Comparison of ENCODE assay signal across 14 cellular contexts in the genomic region with DNA sequence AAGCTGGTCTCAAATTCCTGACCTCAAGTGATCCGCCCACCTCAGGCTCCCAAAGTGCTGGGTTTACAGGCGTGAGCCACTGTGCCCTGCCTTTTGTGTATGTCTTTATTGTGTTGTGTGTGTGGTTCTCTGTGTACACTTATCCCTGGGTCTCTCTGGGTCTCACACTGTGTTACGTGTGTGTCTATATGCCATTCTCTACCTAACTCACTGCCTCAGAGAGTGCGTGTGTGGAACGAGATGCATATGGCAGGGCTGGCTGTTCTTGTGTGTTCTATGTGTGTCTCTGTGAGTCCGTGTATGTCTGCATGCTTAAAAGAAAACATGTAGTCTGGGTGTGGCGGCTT.
DNase-seq lines count a peak whose midpoint lies in the region; TF ChIP-seq lines count a peak whose summit lies in the region.
"Had no signal": no experiment of that assay in that cellular context is flagged by ENCODE, and none has a peak within 500 bp of the region (broad histone marks: within the 10 kb centered on the region; RNA-seq: fewer than 3 reads in every experiment).

No MANE protein-coding gene starts in this region.

- H3K27me3 Mint-ChIP-seq in activated naive CD4-positive, alpha-beta T cell treated with anti-CD3 and anti-CD28 coated beads, Interleukin-2, amount 50 U/mL, for 24 hours: peaks cover 6% of the 10 kb centered on the region
- H3K27me3 Mint-ChIP-seq in activated naive CD4-positive, alpha-beta T cell treated with anti-CD3 and anti-CD28 coated beads, Interleukin-2, amount 10 ng/mL, durations not matched to agents 7 days and 5 days: peaks cover 55% of the 10 kb centered on the region
- H3K27me3 Mint-ChIP-seq in nephron (ENCODE audit: low read depth): peaks cover 13% of the 10 kb centered on the region

- H3K36me3 Mint-ChIP-seq in activated naive CD4-positive, alpha-beta T cell treated with anti-CD3 and anti-CD28 coated beads, Interleukin-2, amount 50 U/mL, for 24 hours: no peaks in the 10 kb centered on the region
- no peaks in the 10 kb centered on the region for H3K36me3 Mint-ChIP-seq in activated naive CD4-positive, alpha-beta T cell treated with anti-CD3 and anti-CD28 coated beads, Interleukin-2, amount 10 ng/mL, durations not matched to agents 7 days and 5 days
- H3K36me3 Mint-ChIP-seq in nephron (ENCODE audit: low read depth): no peaks in the 10 kb centered on the region
- H3K36me3 Mint-ChIP-seq: CD4-positive, alpha-beta memory T cell had no signal

- CTCF ChIA-PET in activated naive CD4-positive, alpha-beta T cell treated with anti-CD3 and anti-CD28 coated beads, Interleukin-2, amount 10 ng/mL, durations not matched to agents 7 days and 5 days (lab: Charles Lee): no interaction called here

- no peak for DNase-seq in activated naive CD4-positive, alpha-beta T cell treated with anti-CD3 and anti-CD28 coated beads, Interleukin-2, amount 10 ng/mL, durations not matched to agents 7 days and 5 days
- DNase-seq in SW480 (ENCODE audit: low spot score) (no peak), NCI-H524 (lab: John Stamatoyannopoulos, UW) (no peak), NCI-H2081 treated with DMSO at 0.1 percent for 48 hours (lab: John Stamatoyannopoulos, UW) (no peak)
- DNase-seq: BE2C; CD4-positive, alpha-beta memory T cell; DMS79 treated with DMSO at 0.1 percent for 48 hours; HCEC 1CT; IMR-90; NCI-H1105 treated with DMSO at 0.1 percent for 48 hours; NCI-H1694 treated with DMSO at 0.1 percent for 48 hours; NCI-H345 had no signal

- peak overlapping the region; percentile 84 for H3K27ac Mint-ChIP-seq in activated naive CD4-positive, alpha-beta T cell treated with anti-CD3 and anti-CD28 coated beads, Interleukin-2, amount 50 U/mL, for 24 hours
- H3K27ac Mint-ChIP-seq in activated naive CD4-positive, alpha-beta T cell treated with anti-CD3 and anti-CD28 coated beads, Interleukin-2, amount 10 ng/mL, durations not matched to agents 7 days and 5 days: no peak overlapping the region
- peak overlapping the region; percentile 50 to 62 (median 61) for H3K27ac Mint-ChIP-seq in nephron

- H3K4me3 Mint-ChIP-seq in activated naive CD4-positive, alpha-beta T cell treated with anti-CD3 and anti-CD28 coated beads, Interleukin-2, amount 50 U/mL, for 24 hours: no peak overlapping the region
- H3K4me3 Mint-ChIP-seq in activated naive CD4-positive, alpha-beta T cell treated with anti-CD3 and anti-CD28 coated beads, Interleukin-2, amount 10 ng/mL, durations not matched to agents 7 days and 5 days: no peak overlapping the region
- peak overlapping the region in 2 of 3 experiments; percentile 23 to 45 for H3K4me3 Mint-ChIP-seq in nephron
- H3K4me3 Mint-ChIP-seq: CD4-positive, alpha-beta memory T cell had no signal

- no peaks in the 10 kb centered on the region for H3K9me3 Mint-ChIP-seq in activated naive CD4-positive, alpha-beta T cell treated with anti-CD3 and anti-CD28 coated beads, Interleukin-2, amount 50 U/mL, for 24 hours
- H3K9me3 Mint-ChIP-seq in activated naive CD4-positive, alpha-beta T cell treated with anti-CD3 and anti-CD28 coated beads, Interleukin-2, amount 10 ng/mL, durations not matched to agents 7 days and 5 days: no peaks in the 10 kb centered on the region
- H3K9me3 Mint-ChIP-seq in nephron: no peaks in the 10 kb centered on the region
- H3K9me3 Mint-ChIP-seq: CD4-positive, alpha-beta memory T cell had no signal

- peaks cover 10% of the 10 kb centered on the region for H3K4me1 Mint-ChIP-seq in activated naive CD4-positive, alpha-beta T cell treated with anti-CD3 and anti-CD28 coated beads, Interleukin-2, amount 50 U/mL, for 24 hours
- H3K4me1 Mint-ChIP-seq in activated naive CD4-positive, alpha-beta T cell treated with anti-CD3 and anti-CD28 coated beads, Interleukin-2, amount 10 ng/mL, durations not matched to agents 7 days and 5 days: peaks cover 16% of the 10 kb centered on the region
- H3K4me1 Mint-ChIP-seq in nephron: peaks cover 23% of the 10 kb centered on the region

- no peak for TF ChIP-seq CTCF in nephron (IDR thresholded peaks at IDR 0.05; ENCODE audit: unreplicated experiment in 3 of 3)

Comparison
In these comparisons a context has a peak if more than half of its experiments do, and no peak if none do; other contexts are left out.
1. H3K4me3 Mint-ChIP-seq: peak in nephron (2 of 3); none in activated naive CD4-positive, alpha-beta T cell treated with anti-CD3 and anti-CD28 coated beads, Interleukin-2, amount 50 U/mL, for 24 hours (single experiment) and activated naive CD4-positive, alpha-beta T cell treated with anti-CD3 and anti-CD28 coated beads, Interleukin-2, amount 10 ng/mL, durations not matched to agents 7 days and 5 days (single experiment).